Comparison of ENCODE assay signal across 8 cellular contexts in genomic region chr5:132962429-132962928, GRCh38. TPM values are rescaled to one million over a fixed set of nuclear protein-coding genes. Genes with fewer than 3 reads are reported as not detected.
DNase-seq lines count a peak whose midpoint lies in the region; ATAC-seq and TF ChIP-seq lines count a peak whose summit lies in the region.

No MANE protein-coding gene starts in this region.

- in situ Hi-C loops in transverse colon (cut with MboI; ENCODE audit: low pct_ligation_motif_present in 1 of 4, low pct_unique_long_range_greater_than_20kb in 1 of 4, low sequenced_read_pairs in 3 of 4): no loop called here

- no peak for TF ChIP-seq EP300 in transverse colon (IDR thresholded peaks at IDR 0.05; ENCODE audit: low read depth)

- peak; percentile 30 for TF ChIP-seq POLR2A in transverse colon (IDR thresholded peaks at IDR 0.05)

- CTCF ChIA-PET in activated CD8-positive, alpha-beta memory T cell treated with anti-CD3 and anti-CD28 coated beads, Interleukin-2, amount 10 ng/mL, durations not matched to agents 7 days and 5 days (lab: Charles Lee): interaction anchor here (0.5 to 1.7 kb wide), 6 partner anchors 9 to 981 kb away, joined by 3 to 5 read pairs (median 3); no protein-coding TSS in a partner anchor

- H3K36me3 ChIP-seq in mesodermal cell (ENCODE audit: control insufficient read depth, insufficient read depth, low read length) (peaks cover 31% of the 10 kb centered on the region), transverse colon (no peaks in the 10 kb centered on the region)

- no peaks in the 10 kb centered on the region for H3K27me3 ChIP-seq in transverse colon

- H3K4me1 Mint-ChIP-seq in activated CD8-positive, alpha-beta memory T cell treated with anti-CD3 and anti-CD28 coated beads, Interleukin-2, amount 10 ng/mL, durations not matched to agents 7 days and 5 days: peaks cover 23% of the 10 kb centered on the region
- H3K4me1 Mint-ChIP-seq in T-helper 2 cell treated with Interferon-gamma antibody and Interleukin-4, amounts not matched to agents 5 μg/mL and 100 μg/mL, for 36 hours (ENCODE audit: low read depth): peaks cover 19% of the 10 kb centered on the region
- H3K4me1 Mint-ChIP-seq in endothelial cell (ENCODE audit: unreplicated experiment): peaks cover 18% of the 10 kb centered on the region

- H3K27ac ChIP-seq in mesodermal cell (ENCODE audit: low read depth, low read length, severe bottlenecking) (peak overlapping the region; percentile 97), transverse colon (peak overlapping the region; percentile 98 to 100 (median 98))

- intact Hi-C loops in transverse colon (cut with DNase I; ENCODE audit: low total_unique reads): loop anchor here (2.0 to 5.0 kb wide), 2 partner anchors 90 to 750 kb away; partner anchors contain the start of gene HSPA4

- peak; percentile 44 for DNase-seq in activated CD8-positive, alpha-beta memory T cell treated with anti-CD3 and anti-CD28 coated beads, Interleukin-2, amount 10 ng/mL, durations not matched to agents 7 days and 5 days
- DNase-seq in activated CD8-positive, alpha-beta memory T cell treated with anti-CD3 and anti-CD28 coated beads for 24 hours: no peak
- DNase-seq in NCI-H1105 treated with DMSO at 0.1 percent for 48 hours (lab: John Stamatoyannopoulos, UW) (peak; percentile 6), endothelial cell (ENCODE audit: low spot score) (peak; percentile 34), transverse colon (peak; percentile 32)
- no peak for DNase-seq in T-helper 2 cell treated with Interferon-gamma antibody and Interleukin-4, amounts not matched to agents 5 μg/mL and 100 μg/mL, for 36 hours (ENCODE audit: low spot score)

- H3K4me3 ChIP-seq in mesodermal cell (ENCODE audit: extremely low read depth, insufficient read depth, low read length, poor library complexity, severe bottlenecking) (peak overlapping the region; percentile 94), transverse colon (peak overlapping the region; percentile 72 to 90 (median 82))

- H3K9me3 ChIP-seq in mesodermal cell (ENCODE audit: control insufficient read depth, low read length) (no peaks in the 10 kb centered on the region), transverse colon (no peaks in the 10 kb centered on the region)

- H3K9me3 Mint-ChIP-seq in activated CD8-positive, alpha-beta memory T cell treated with anti-CD3 and anti-CD28 coated beads, Interleukin-2, amount 10 ng/mL, durations not matched to agents 7 days and 5 days (ENCODE audit: low read depth): no peaks in the 10 kb centered on the region
- no peaks in the 10 kb centered on the region for H3K9me3 Mint-ChIP-seq in T-helper 2 cell treated with Interferon-gamma antibody and Interleukin-4, amounts not matched to agents 5 μg/mL and 100 μg/mL, for 36 hours
- H3K9me3 Mint-ChIP-seq in endothelial cell (ENCODE audit: unreplicated experiment): no peaks in the 10 kb centered on the region

- peak overlapping the region; percentile 92 for H3K4me3 Mint-ChIP-seq in activated CD8-positive, alpha-beta memory T cell treated with anti-CD3 and anti-CD28 coated beads, Interleukin-2, amount 10 ng/mL, durations not matched to agents 7 days and 5 days
- H3K4me3 Mint-ChIP-seq in T-helper 2 cell treated with Interferon-gamma antibody and Interleukin-4, amounts not matched to agents 5 μg/mL and 100 μg/mL, for 36 hours: peak overlapping the region; percentile 96
- peak overlapping the region; percentile 99 for H3K4me3 Mint-ChIP-seq in endothelial cell (ENCODE audit: unreplicated experiment)

- ATAC-seq in activated CD8-positive, alpha-beta memory T cell treated with anti-CD3 and anti-CD28 coated beads, Interleukin-2, amount 10 ng/mL, durations not matched to agents 7 days and 5 days: no peak
- no peak for ATAC-seq in activated CD4-positive, CD25-positive, alpha-beta regulatory T cell treated with anti-CD3 and anti-CD28 coated beads, Interleukin-2, amount 50 U/mL, for 24 hours

- peak overlapping the region; percentile 97 for H3K27ac Mint-ChIP-seq in activated CD8-positive, alpha-beta memory T cell treated with anti-CD3 and anti-CD28 coated beads, Interleukin-2, amount 10 ng/mL, durations not matched to agents 7 days and 5 days
- peak overlapping the region; percentile 99 for H3K27ac Mint-ChIP-seq in T-helper 2 cell treated with Interferon-gamma antibody and Interleukin-4, amounts not matched to agents 5 μg/mL and 100 μg/mL, for 36 hours
- peak overlapping the region; percentile 100 for H3K27ac Mint-ChIP-seq in endothelial cell (ENCODE audit: unreplicated experiment)

- TF ChIP-seq CTCF in endothelial cell (IDR thresholded peaks at IDR 0.05; ENCODE audit: unreplicated experiment): no peak
- TF ChIP-seq CTCF in transverse colon (IDR thresholded peaks at IDR 0.05): no peak

- H3K4me1 ChIP-seq in mesodermal cell (ENCODE audit: control insufficient read depth, insufficient read depth, low read length, poor library complexity, severe bottlenecking): peaks cover 4% of the 10 kb centered on the region
- peaks cover 4 to 36% (median 27%) of the 10 kb centered on the region in 4 donors for H3K4me1 ChIP-seq in transverse colon

- peaks cover 19% of the 10 kb centered on the region for H3K36me3 Mint-ChIP-seq in activated CD8-positive, alpha-beta memory T cell treated with anti-CD3 and anti-CD28 coated beads, Interleukin-2, amount 10 ng/mL, durations not matched to agents 7 days and 5 days
- H3K36me3 Mint-ChIP-seq in T-helper 2 cell treated with Interferon-gamma antibody and Interleukin-4, amounts not matched to agents 5 μg/mL and 100 μg/mL, for 36 hours (ENCODE audit: low read depth): peaks cover 14% of the 10 kb centered on the region
- peaks cover 4% of the 10 kb centered on the region for H3K36me3 Mint-ChIP-seq in endothelial cell (ENCODE audit: low read depth, unreplicated experiment)

- H3K27me3 Mint-ChIP-seq in activated CD8-positive, alpha-beta memory T cell treated with anti-CD3 and anti-CD28 coated beads, Interleukin-2, amount 10 ng/mL, durations not matched to agents 7 days and 5 days: no peaks in the 10 kb centered on the region
- H3K27me3 Mint-ChIP-seq in T-helper 2 cell treated with Interferon-gamma antibody and Interleukin-4, amounts not matched to agents 5 μg/mL and 100 μg/mL, for 36 hours (ENCODE audit: low read depth): no peaks in the 10 kb centered on the region
- peaks cover 4% of the 10 kb centered on the region for H3K27me3 Mint-ChIP-seq in endothelial cell (ENCODE audit: unreplicated experiment)

- WGBS in mesodermal cell (ENCODE audit: insufficient coverage in 2 of 2), 2 experiments: 0% methylated on average over 3 to 4 of the region's 18 CpGs
- WGBS in transverse colon (ENCODE audit: low coverage in 1 of 2), 2 donors: 0 to 1% methylated on average over 15 to 18 of the region's 18 CpGs

RNA-seq across cellular contexts. Expression of gene AFF4, which starts 1.0 kb away (rescaled TPM):
- 10 to 100 TPM; 32.6 to 34.7 TPM for total RNA-seq in activated CD8-positive, alpha-beta memory T cell treated with anti-CD3 and anti-CD28 coated beads, Interleukin-2, amount 10 ng/mL, durations not matched to agents 7 days and 5 days
- 87.4 TPM for total RNA-seq in endothelial cell (ENCODE audit: unreplicated experiment)
- polyA plus RNA-seq in mesodermal cell (2013, experiment 1 of 2): 64.4 TPM
- 59.7 TPM for polyA plus RNA-seq in mesodermal cell (2013, experiment 2 of 2)
- total RNA-seq in transverse colon: 100 to 1,000 TPM in 2 of 4 donors, 10 to 100 TPM in 2; 66.1 to 122 (median 85.1) TPM

Comparison
In these comparisons a context has a peak if more than half of its experiments do, and no peak if none do; other contexts are left out.
1. DNase-seq: peak in activated CD8-positive, alpha-beta memory T cell treated with anti-CD3 and anti-CD28 coated beads, Interleukin-2, amount 10 ng/mL, durations not matched to agents 7 days and 5 days (single experiment), NCI-H1105 treated with DMSO at 0.1 percent for 48 hours (single experiment), endothelial cell (single experiment) and transverse colon (single experiment); none in activated CD8-positive, alpha-beta memory T cell treated with anti-CD3 and anti-CD28 coated beads for 24 hours (single experiment) and T-helper 2 cell treated with Interferon-gamma antibody and Interleukin-4, amounts not matched to agents 5 μg/mL and 100 μg/mL, for 36 hours (single experiment).
2. Peak in every context shown above with its lines, with median percentiles within 50 percentile points of each other: H3K27ac Mint-ChIP-seq and H3K4me3 Mint-ChIP-seq.